35 cellular contexts compared by ENCODE assay signal in genomic region chr12:63394994-63395393, GRCh38.
"Had no signal": no experiment of that assay in that cellular context is flagged by ENCODE, and none has a peak within 500 bp of the region (broad histone marks: within the 10 kb centered on the region; RNA-seq: fewer than 3 reads in every experiment).

No MANE protein-coding gene starts in this region.

- H3K4me1 ChIP-seq: adrenal gland, body of pancreas, breast epithelium had no signal

- ATAC-seq: activated CD8-positive, alpha-beta T cell treated with anti-CD3 and anti-CD28 coated beads for 36 hours; activated naive CD4-positive, alpha-beta T cell treated with anti-CD3 and anti-CD28 coated beads, Interleukin-2, amount 50 U/mL, for 72 hours; activated T-cell treated with anti-CD3 and anti-CD28 coated beads, Interleukin-2, amount 50 U/mL, for 4 hours; activated T-cell treated with anti-CD3 and anti-CD28 coated beads, Interleukin-2, amount 50 U/mL, for 72 hours; activated T-helper 17 cell treated with anti-CD3 and anti-CD28 coated beads, Interleukin-2, amount 50 U/mL, for 72 hours; body of pancreas had no signal

- H3K27me3 Mint-ChIP-seq: activated B cell treated with CpG ODN at 0.5 μM for 24 hours; activated CD4-positive, alpha-beta memory T cell treated with anti-CD3 and anti-CD28 coated beads for 36 hours; activated CD4-positive, alpha-beta T cell treated with anti-CD3 and anti-CD28 coated beads, Interleukin-2, amount 10 ng/mL, durations not matched to agents 24 days and 14 days; activated CD8-positive, alpha-beta T cell treated with anti-CD3 and anti-CD28 coated beads for 36 hours; activated naive CD8-positive, alpha-beta T cell treated with anti-CD3 and anti-CD28 coated beads for 36 hours had no signal

- H3K36me3 Mint-ChIP-seq: activated CD4-positive, alpha-beta memory T cell treated with anti-CD3 and anti-CD28 coated beads for 36 hours; activated naive CD4-positive, alpha-beta T cell treated with anti-CD3 and anti-CD28 coated beads, Interleukin-2, amount 50 U/mL, for 72 hours; activated naive CD8-positive, alpha-beta T cell treated with anti-CD3 and anti-CD28 coated beads for 36 hours had no signal

- H3K27ac ChIP-seq: adrenal gland, body of pancreas, brain microvascular endothelial cell, breast epithelium, VCaP had no signal

- H3K4me1 Mint-ChIP-seq: activated B cell treated with CpG ODN at 0.5 μM for 24 hours; activated CD4-positive, alpha-beta T cell treated with anti-CD3 and anti-CD28 coated beads, Interleukin-2, amount 10 ng/mL, durations not matched to agents 24 days and 14 days; activated naive CD8-positive, alpha-beta T cell treated with anti-CD3 and anti-CD28 coated beads for 36 hours; activated T-helper 17 cell treated with anti-CD3 and anti-CD28 coated beads, Interleukin-2, amount 50 U/mL, for 72 hours had no signal

- H3K27me3 ChIP-seq: adrenal gland, body of pancreas, brain microvascular endothelial cell, breast epithelium had no signal

- DNase-seq: activated B cell treated with CpG ODN at 0.5 μM for 24 hours; activated CD4-positive, alpha-beta memory T cell treated with anti-CD3 and anti-CD28 coated beads for 36 hours; activated CD4-positive, alpha-beta T cell treated with anti-CD3 and anti-CD28 coated beads for 4 hours; activated CD4-positive, alpha-beta T cell treated with anti-CD3 and anti-CD28 coated beads, Interleukin-2, amount 10 ng/mL, durations not matched to agents 24 days and 14 days; activated CD4-positive, alpha-beta T cell treated with anti-CD3 and anti-CD28 coated beads, Interleukin-2, amount 50 U/mL, for 1 hour; activated CD4-positive, alpha-beta T cell treated with anti-CD3 and anti-CD28 coated beads, Interleukin-2, amount 50 U/mL, for 4 hours; activated CD4-positive, CD25-positive, alpha-beta regulatory T cell treated with anti-CD3 and anti-CD28 coated beads, Interleukin-2, amount 50 U/mL, for 72 hours; activated CD8-positive, alpha-beta memory T cell treated with anti-CD3 and anti-CD28 coated beads, Interleukin-2, amount 50 U/mL, for 4 hours; activated CD8-positive, alpha-beta T cell treated with anti-CD3 and anti-CD28 coated beads for 36 hours; activated effector memory CD4-positive, alpha-beta T cell treated with anti-CD3 and anti-CD28 coated beads, Interleukin-2, amount 50 U/mL, for 16 hours; activated gamma-delta T cell treated with Interleukin-2 at 50 U/mL for 16 hours; activated naive CD4-positive, alpha-beta T cell; activated naive CD4-positive, alpha-beta T cell treated with anti-CD3 and anti-CD28 coated beads for 36 hours; activated naive CD4-positive, alpha-beta T cell treated with anti-CD3 and anti-CD28 coated beads, Interleukin-2, amount 50 U/mL, for 16 hours; activated naive CD8-positive, alpha-beta T cell treated with anti-CD3 and anti-CD28 coated beads for 36 hours; activated T-cell treated with anti-CD3 and anti-CD28 coated beads for 4 hours; activated T-cell treated with anti-CD3 and anti-CD28 coated beads, Interleukin-2, amount 50 U/mL, for 1 hour; activated T-cell treated with anti-CD3 and anti-CD28 coated beads, Interleukin-2, amount 50 U/mL, for 4 hours; activated T-cell treated with anti-CD3 and anti-CD28 coated beads, Interleukin-2, amount 50 U/mL, for 72 hours; adrenal gland; amniotic stem cell; aorta; body of pancreas; brain microvascular endothelial cell; central memory CD4-positive, alpha-beta T cell; T-helper 1 cell; T-helper 2 cell; T-helper 9 cell had no signal

- H3K36me3 ChIP-seq: adrenal gland, brain microvascular endothelial cell, breast epithelium had no signal

- H3K27ac Mint-ChIP-seq: activated B cell treated with CpG ODN at 0.5 μM for 24 hours; activated CD4-positive, alpha-beta memory T cell treated with anti-CD3 and anti-CD28 coated beads for 36 hours; activated CD4-positive, alpha-beta T cell treated with anti-CD3 and anti-CD28 coated beads, Interleukin-2, amount 10 ng/mL, durations not matched to agents 24 days and 14 days; activated CD8-positive, alpha-beta T cell treated with anti-CD3 and anti-CD28 coated beads for 36 hours; activated naive CD4-positive, alpha-beta T cell treated with anti-CD3 and anti-CD28 coated beads for 36 hours; activated naive CD4-positive, alpha-beta T cell treated with anti-CD3 and anti-CD28 coated beads, Interleukin-2, amount 50 U/mL, for 72 hours; activated naive CD8-positive, alpha-beta T cell treated with anti-CD3 and anti-CD28 coated beads for 36 hours; activated T-cell treated with anti-CD3 and anti-CD28 coated beads, Interleukin-2, amount 50 U/mL, for 72 hours; activated T-helper 1 cell treated with anti-CD3 and anti-CD28 coated beads, Interleukin-12 subunit alpha, Interleukin-12 subunit beta, Interleukin-2, Interleukin-4 antibody, amounts not matched to agents 30 ng/mL and 10 ng/mL and 1 ng/mL, durations not matched to agents 14 hours and 24 hours and 36 hours; activated T-helper 17 cell treated with anti-CD3 and anti-CD28 coated beads, Interleukin-2, amount 50 U/mL, for 72 hours; T-helper 1 cell treated with Interleukin-12 subunit alpha and Interleukin-12 subunit beta and Interleukin-4 antibody, amounts not matched to agents 30 μg/mL and 1 μg/mL, for 36 hours; T-helper 2 cell treated with Interferon-gamma antibody and Interleukin-4, amounts not matched to agents 5 μg/mL and 100 μg/mL, for 36 hours had no signal

- H3K4me3 ChIP-seq: adrenal gland, body of pancreas, breast epithelium had no signal

- H3K9me3 Mint-ChIP-seq: activated CD4-positive, alpha-beta memory T cell treated with anti-CD3 and anti-CD28 coated beads for 36 hours; activated naive CD8-positive, alpha-beta T cell treated with anti-CD3 and anti-CD28 coated beads for 36 hours; activated T-cell treated with anti-CD3 and anti-CD28 coated beads, Interleukin-2, amount 50 U/mL, for 4 hours; activated T-helper 1 cell treated with anti-CD3 and anti-CD28 coated beads, Interleukin-12 subunit alpha, Interleukin-12 subunit beta, Interleukin-2, Interleukin-4 antibody, amounts not matched to agents 30 ng/mL and 10 ng/mL and 1 ng/mL, durations not matched to agents 14 hours and 24 hours and 36 hours; activated T-helper 17 cell treated with anti-CD3 and anti-CD28 coated beads, Interleukin-2, amount 50 U/mL, for 72 hours; T-helper 1 cell treated with Interleukin-12 subunit alpha and Interleukin-12 subunit beta and Interleukin-4 antibody, amounts not matched to agents 30 μg/mL and 1 μg/mL, for 36 hours; T-helper 2 cell treated with Interferon-gamma antibody and Interleukin-4, amounts not matched to agents 5 μg/mL and 100 μg/mL, for 36 hours had no signal

- H3K9me3 ChIP-seq: body of pancreas, breast epithelium had no signal

- H3K4me3 Mint-ChIP-seq: activated B cell treated with CpG ODN at 0.5 μM for 24 hours; activated CD4-positive, alpha-beta memory T cell treated with anti-CD3 and anti-CD28 coated beads for 36 hours; activated CD4-positive, alpha-beta T cell treated with anti-CD3 and anti-CD28 coated beads, Interleukin-2, amount 10 ng/mL, durations not matched to agents 24 days and 14 days; activated CD8-positive, alpha-beta T cell treated with anti-CD3 and anti-CD28 coated beads for 36 hours; activated naive CD4-positive, alpha-beta T cell treated with anti-CD3 and anti-CD28 coated beads for 36 hours; activated naive CD8-positive, alpha-beta T cell treated with anti-CD3 and anti-CD28 coated beads for 36 hours; activated T-cell treated with anti-CD3 and anti-CD28 coated beads, Interleukin-2, amount 50 U/mL, for 4 hours; activated T-cell treated with anti-CD3 and anti-CD28 coated beads, Interleukin-2, amount 50 U/mL, for 72 hours; activated T-helper 1 cell treated with anti-CD3 and anti-CD28 coated beads, Interleukin-12 subunit alpha, Interleukin-12 subunit beta, Interleukin-2, Interleukin-4 antibody, amounts not matched to agents 30 ng/mL and 10 ng/mL and 1 ng/mL, durations not matched to agents 14 hours and 24 hours and 36 hours; activated T-helper 17 cell treated with anti-CD3 and anti-CD28 coated beads, Interleukin-2, amount 50 U/mL, for 72 hours; T-helper 1 cell treated with Interleukin-12 subunit alpha and Interleukin-12 subunit beta and Interleukin-4 antibody, amounts not matched to agents 30 μg/mL and 1 μg/mL, for 36 hours; T-helper 2 cell treated with Interferon-gamma antibody and Interleukin-4, amounts not matched to agents 5 μg/mL and 100 μg/mL, for 36 hours had no signal
